Comparison of ENCODE assay signal across 8 cellular contexts in genomic region chr6:150003599-150003998, GRCh38. TPM values are rescaled to one million over a fixed set of nuclear protein-coding genes. Genes with fewer than 3 reads are reported as not detected.
DNase-seq lines count a peak whose midpoint lies in the region; ATAC-seq, FAIRE-seq and TF ChIP-seq lines count a peak whose summit lies in the region.
"Not testable (repeated sequence)": the region's sequence is repeated elsewhere in the genome, so short reads cannot be mapped to it uniquely, and the experiment has no call there.
"Had no signal": no experiment of that assay in that cellular context is flagged by ENCODE, and none has a peak within 500 bp of the region (broad histone marks: within the 10 kb centered on the region; RNA-seq: fewer than 3 reads in every experiment).

No MANE protein-coding gene starts in this region.

- peaks cover 29% of the 10 kb centered on the region for H3K27me3 Mint-ChIP-seq in CD4-positive, CD25-positive, alpha-beta regulatory T cell
- H3K27me3 Mint-ChIP-seq in T-helper 17 cell: peaks cover 29% of the 10 kb centered on the region
- peaks cover 16% of the 10 kb centered on the region for H3K27me3 Mint-ChIP-seq in activated T-helper 1 cell treated with anti-CD3 and anti-CD28 coated beads, Interleukin-12 subunit alpha, Interleukin-12 subunit beta, Interleukin-2, Interleukin-4 antibody, amounts not matched to agents 30 ng/mL and 10 ng/mL and 1 ng/mL, durations not matched to agents 14 hours and 24 hours and 36 hours (ENCODE audit: insufficient read depth)
- peaks cover 16% of the 10 kb centered on the region for H3K27me3 Mint-ChIP-seq in neural crest cell (ENCODE audit: low read depth)

- H3K9me3 ChIP-seq in CD4-positive, CD25-positive, alpha-beta regulatory T cell (ENCODE audit: control insufficient read depth in 2 of 2, low read length in 2 of 2); T-helper 17 cell (ENCODE audit: control insufficient read depth, low read length, poor library complexity, severe bottlenecking): not testable (repeated sequence)

- H3K36me3 ChIP-seq in CD4-positive, CD25-positive, alpha-beta regulatory T cell (ENCODE audit: control insufficient read depth, insufficient read depth, low read length); bronchial epithelial cell (ENCODE audit: control insufficient read depth, insufficient read depth, low read length): not testable (repeated sequence)

- not testable (repeated sequence) for H3K4me3 ChIP-seq in CD4-positive, CD25-positive, alpha-beta regulatory T cell (ENCODE audit: low read depth, low read length); bronchial epithelial cell (ENCODE audit: low read depth, low read length)

- peaks cover 24% of the 10 kb centered on the region for H3K4me1 ChIP-seq in CD4-positive, CD25-positive, alpha-beta regulatory T cell (ENCODE audit: control insufficient read depth, insufficient read depth, low read length, poor library complexity, severe bottlenecking)

- intact Hi-C loops in activated T-helper 1 cell treated with anti-CD3 and anti-CD28 coated beads, Interleukin-12 subunit alpha, Interleukin-12 subunit beta, Interleukin-2, Interleukin-4 antibody, amounts not matched to agents 30 ng/mL and 10 ng/mL and 1 ng/mL, durations not matched to agents 14 hours and 24 hours and 36 hours (cut with micrococcal nuclease): loop anchor here (5.0 to 10.0 kb wide), 4 partner anchors 241 to 1391 kb away; partner anchors contain the start of genes PPIL4 and ZBTB2

- H3K27ac ChIP-seq in CD4-positive, CD25-positive, alpha-beta regulatory T cell (ENCODE audit: insufficient read depth, low read length, poor library complexity, severe bottlenecking): not testable (repeated sequence)

- FAIRE-seq in GM12891 (lab: Jason Lieb, UNC): peak; percentile 67
- FAIRE-seq in bronchial epithelial cell (lab: Jason Lieb, UNC): peak; percentile 97

- not testable (repeated sequence) for TF ChIP-seq POLR2A in GM12891 (IDR thresholded peaks at IDR 0.05; ENCODE audit: low read depth, low read length)

- H3K4me3 Mint-ChIP-seq in CD4-positive, CD25-positive, alpha-beta regulatory T cell: peak overlapping the region in 3 of 4 donors; percentile 66 to 94 (median 94)
- not testable (repeated sequence) for H3K4me3 Mint-ChIP-seq in T-helper 17 cell
- peak overlapping the region; percentile 82 for H3K4me3 Mint-ChIP-seq in activated T-helper 1 cell treated with anti-CD3 and anti-CD28 coated beads, Interleukin-12 subunit alpha, Interleukin-12 subunit beta, Interleukin-2, Interleukin-4 antibody, amounts not matched to agents 30 ng/mL and 10 ng/mL and 1 ng/mL, durations not matched to agents 14 hours and 24 hours and 36 hours
- H3K4me3 Mint-ChIP-seq in neural crest cell: peak overlapping the region; percentile 93

- DNase-seq in CD4-positive, CD25-positive, alpha-beta regulatory T cell; GM12891 (ENCODE audit: insufficient read length, low spot score); T-helper 17 cell; activated T-helper 1 cell treated with anti-CD3 and anti-CD28 coated beads, Interleukin-12 subunit alpha, Interleukin-12 subunit beta, Interleukin-2, Interleukin-4 antibody, amounts not matched to agents 30 ng/mL and 10 ng/mL and 1 ng/mL, durations not matched to agents 14 hours and 24 hours and 36 hours (ENCODE audit: low spot score); bronchial epithelial cell (ENCODE audit: low read depth); neural crest cell (ENCODE audit: low read depth, low spot score): not testable (repeated sequence)
- peak; percentile 62 for DNase-seq in mesenteric fat pad (ENCODE audit: low spot score)

- TF ChIP-seq CTCF in bronchial epithelial cell (IDR thresholded peaks at IDR 0.05; ENCODE audit: insufficient read depth, low read length, severe bottlenecking); neural crest cell (conservative IDR thresholded peaks at IDR 0.05): not testable (repeated sequence)

- not testable (repeated sequence) for H3K36me3 Mint-ChIP-seq in CD4-positive, CD25-positive, alpha-beta regulatory T cell; T-helper 17 cell (ENCODE audit: low read depth); neural crest cell (ENCODE audit: low read depth)
- peaks cover 16% of the 10 kb centered on the region for H3K36me3 Mint-ChIP-seq in activated T-helper 1 cell treated with anti-CD3 and anti-CD28 coated beads, Interleukin-12 subunit alpha, Interleukin-12 subunit beta, Interleukin-2, Interleukin-4 antibody, amounts not matched to agents 30 ng/mL and 10 ng/mL and 1 ng/mL, durations not matched to agents 14 hours and 24 hours and 36 hours (ENCODE audit: low read depth)

- peak overlapping the region in 1 of 3 donors; percentile 87 for H3K27ac Mint-ChIP-seq in CD4-positive, CD25-positive, alpha-beta regulatory T cell
- H3K27ac Mint-ChIP-seq in T-helper 17 cell: peak overlapping the region; percentile 95
- H3K27ac Mint-ChIP-seq in activated T-helper 1 cell treated with anti-CD3 and anti-CD28 coated beads, Interleukin-12 subunit alpha, Interleukin-12 subunit beta, Interleukin-2, Interleukin-4 antibody, amounts not matched to agents 30 ng/mL and 10 ng/mL and 1 ng/mL, durations not matched to agents 14 hours and 24 hours and 36 hours; neural crest cell (ENCODE audit: unreplicated experiment): not testable (repeated sequence)

- not testable (repeated sequence) for ATAC-seq in CD4-positive, CD25-positive, alpha-beta regulatory T cell (ENCODE audit: low read depth in 2 of 2); T-helper 17 cell

- H3K9me3 Mint-ChIP-seq in CD4-positive, CD25-positive, alpha-beta regulatory T cell; neural crest cell: not testable (repeated sequence)
- peaks cover 12% of the 10 kb centered on the region for H3K9me3 Mint-ChIP-seq in activated T-helper 1 cell treated with anti-CD3 and anti-CD28 coated beads, Interleukin-12 subunit alpha, Interleukin-12 subunit beta, Interleukin-2, Interleukin-4 antibody, amounts not matched to agents 30 ng/mL and 10 ng/mL and 1 ng/mL, durations not matched to agents 14 hours and 24 hours and 36 hours

- H3K4me1 Mint-ChIP-seq in CD4-positive, CD25-positive, alpha-beta regulatory T cell: peaks cover 5 to 57% (median 26%) of the 10 kb centered on the region in 4 donors
- peaks cover 38% of the 10 kb centered on the region for H3K4me1 Mint-ChIP-seq in T-helper 17 cell
- H3K4me1 Mint-ChIP-seq in activated T-helper 1 cell treated with anti-CD3 and anti-CD28 coated beads, Interleukin-12 subunit alpha, Interleukin-12 subunit beta, Interleukin-2, Interleukin-4 antibody, amounts not matched to agents 30 ng/mL and 10 ng/mL and 1 ng/mL, durations not matched to agents 14 hours and 24 hours and 36 hours (ENCODE audit: low read depth): peaks cover 65% of the 10 kb centered on the region
- H3K4me1 Mint-ChIP-seq in neural crest cell: not testable (repeated sequence)

- H3K27me3 ChIP-seq in CD4-positive, CD25-positive, alpha-beta regulatory T cell (ENCODE audit: control insufficient read depth, insufficient read depth, low read length); bronchial epithelial cell (ENCODE audit: control insufficient read depth, insufficient read depth, low read length): not testable (repeated sequence)

RNA-seq across cellular contexts. Expression of gene RAET1L, which starts 21.7 kb away (rescaled TPM):
- not detected for total RNA-seq in CD4-positive, CD25-positive, alpha-beta regulatory T cell
- polyA plus RNA-seq in CD4-positive, CD25-positive, alpha-beta regulatory T cell: not detected
- polyA plus RNA-seq in GM12891 (2012; ENCODE audit: low read depth, missing spikeins): not detected
- total RNA-seq in T-helper 17 cell (not detected), bronchial epithelial cell (0.79 and 20.4 TPM in 2 replicates), mesenteric fat pad (not detected), neural crest cell (not detected in 2 replicates)
- not detected in 2 replicates for total RNA-seq in activated T-helper 1 cell treated with anti-CD3 and anti-CD28 coated beads, Interleukin-12 subunit alpha, Interleukin-12 subunit beta, Interleukin-2, Interleukin-4 antibody, amounts not matched to agents 30 ng/mL and 10 ng/mL and 1 ng/mL, durations not matched to agents 14 hours and 24 hours and 36 hours
- total RNA-seq: A172 had no signal

RNA-seq across cellular contexts. Expression of gene ULBP1, which starts 39.9 kb away (rescaled TPM):
- total RNA-seq in CD4-positive, CD25-positive, alpha-beta regulatory T cell: 0.64 TPM
- not detected for polyA plus RNA-seq in CD4-positive, CD25-positive, alpha-beta regulatory T cell
- polyA plus RNA-seq in GM12891 (2012; ENCODE audit: low read depth, missing spikeins): 0.27 TPM
- total RNA-seq in T-helper 17 cell (under 1 TPM in 1 of 2 donors, not detected in 1; 0.20 TPM), bronchial epithelial cell (1.1 and 4.1 TPM in 2 replicates), mesenteric fat pad (0.19 TPM), neural crest cell (2.3 and 2.5 TPM in 2 replicates)
- total RNA-seq in activated T-helper 1 cell treated with anti-CD3 and anti-CD28 coated beads, Interleukin-12 subunit alpha, Interleukin-12 subunit beta, Interleukin-2, Interleukin-4 antibody, amounts not matched to agents 30 ng/mL and 10 ng/mL and 1 ng/mL, durations not matched to agents 14 hours and 24 hours and 36 hours: 0.91 and 0.99 TPM in 2 replicates
